In the genomic region with DNA sequence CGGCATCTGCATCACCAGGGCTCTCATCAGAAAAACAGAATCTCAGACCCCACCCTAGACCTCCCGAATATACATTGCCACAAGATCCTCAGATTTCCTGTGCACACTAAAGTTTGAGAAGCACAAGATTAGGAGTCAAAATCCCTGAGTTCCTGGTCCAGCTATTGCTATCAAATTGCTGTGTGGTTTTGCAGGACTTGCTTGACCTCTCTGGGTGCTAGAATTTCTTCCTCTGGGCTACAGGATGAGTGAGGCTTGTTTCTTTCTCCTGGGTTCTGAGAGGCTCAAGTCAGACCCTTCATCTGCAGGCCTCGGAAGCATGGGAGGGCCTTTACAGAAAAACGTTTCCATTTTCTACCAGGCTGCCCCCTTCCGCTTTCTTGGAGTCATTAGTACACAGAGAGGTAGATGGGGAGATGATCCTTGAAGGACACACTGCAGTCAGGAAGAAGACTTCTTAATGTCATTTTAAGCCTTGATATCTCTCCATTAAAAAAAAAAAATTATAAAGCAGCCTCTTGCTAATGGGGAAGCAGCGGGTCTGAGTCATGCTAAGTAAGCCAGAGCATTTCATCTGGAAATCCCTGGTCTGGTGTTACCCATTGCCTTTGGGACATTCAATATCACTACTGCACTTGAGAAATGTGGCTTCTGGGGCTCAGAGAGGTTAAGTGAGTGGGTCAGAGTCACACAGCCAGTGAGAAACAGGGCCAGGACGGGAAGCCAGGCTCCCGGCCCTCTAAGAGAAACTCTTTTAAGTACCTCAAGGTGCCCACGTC, we compare ENCODE assay signal across 21 cellular contexts.
DNase-seq lines count a peak whose midpoint lies in the region; ATAC-seq, FAIRE-seq and TF ChIP-seq lines count a peak whose summit lies in the region.
"Had no signal": no experiment of that assay in that cellular context is flagged by ENCODE, and none has a peak within 500 bp of the region (broad histone marks: within the 10 kb centered on the region; RNA-seq: fewer than 3 reads in every experiment).

No MANE protein-coding gene starts in this region.

- no peaks in the 10 kb centered on the region for H3K27me3 Mint-ChIP-seq in astrocyte (ENCODE audit: low read depth, unreplicated experiment)
- H3K27me3 Mint-ChIP-seq: CD4-positive, CD25-positive, alpha-beta regulatory T cell had no signal

- peaks cover 4% of the 10 kb centered on the region for H3K36me3 Mint-ChIP-seq in astrocyte (ENCODE audit: low read depth, unreplicated experiment)
- H3K36me3 Mint-ChIP-seq: CD4-positive, CD25-positive, alpha-beta regulatory T cell; WTC11 had no signal

- no peak overlapping the region for H3K4me3 ChIP-seq in GM23248
- H3K4me3 ChIP-seq in astrocyte (ENCODE audit: insufficient read depth, low read depth, low read length) = no peak overlapping the region
- H3K4me3 ChIP-seq in foreskin fibroblast (ENCODE audit: low read depth in 1 of 2, low read length in 2 of 2) = no peak overlapping the region
- no peak overlapping the region for H3K4me3 ChIP-seq in stomach smooth muscle (ENCODE audit: low read length in 2 of 2)
- H3K4me3 ChIP-seq: pancreas, upper lobe of left lung had no signal

- no peaks in the 10 kb centered on the region for H3K9me3 Mint-ChIP-seq in astrocyte (ENCODE audit: unreplicated experiment)
- H3K9me3 Mint-ChIP-seq: dendritic cell treated with granulocyte-macrophage colony-stimulating factor and Interleukin-4, amounts not matched to agents 40 ng/mL and 50 ng/mL, for 4 days; WTC11 had no signal

- DNase-seq in GM23248 (peak; percentile 54), astrocyte (ENCODE audit: low read depth) (peak; percentile 23), foreskin fibroblast (peak; percentile 61 to 80), Ammon's horn (ENCODE audit: low spot score) (no peak), C1 segment of cervical spinal cord (lab: John Stamatoyannopoulos, UW) (no peak)
- DNase-seq: activated CD8-positive, alpha-beta memory T cell treated with anti-CD3 and anti-CD28 coated beads for 24 hours; amniotic stem cell; CD4-positive, CD25-positive, alpha-beta regulatory T cell; DMS79 treated with DMSO at 0.1 percent for 48 hours; NCI-H1436 treated with DMSO at 0.1 percent for 48 hours; pancreas; small intestine; T-helper 17 cell; upper lobe of left lung had no signal

- H3K9ac ChIP-seq in GM23248 = no peak overlapping the region
- no peak overlapping the region for H3K9ac ChIP-seq in astrocyte (ENCODE audit: low read length)
- no peak overlapping the region for H3K9ac ChIP-seq in stomach smooth muscle (ENCODE audit: low read length in 2 of 2)

- no peaks in the 10 kb centered on the region for H3K9me2 ChIP-seq in GM23248 (ENCODE audit: insufficient read depth)

- H3K79me2 ChIP-seq in GM23248 (ENCODE audit: insufficient read depth) (no peaks in the 10 kb centered on the region), astrocyte (ENCODE audit: insufficient read depth, low read length) (no peaks in the 10 kb centered on the region)

- peak overlapping the region; percentile 21 for H3K4me3 Mint-ChIP-seq in astrocyte (ENCODE audit: unreplicated experiment)
- H3K4me3 Mint-ChIP-seq: CD4-positive, CD25-positive, alpha-beta regulatory T cell; dendritic cell treated with granulocyte-macrophage colony-stimulating factor and Interleukin-4, amounts not matched to agents 40 ng/mL and 50 ng/mL, for 4 days; T-helper 17 cell; WTC11 had no signal

- no peak for ATAC-seq in GM21528 (IDR thresholded peaks at IDR 0.05; ENCODE audit: low FRiP score, unreplicated experiment)
- no peak for ATAC-seq in GM18907 (IDR thresholded peaks at IDR 0.05; ENCODE audit: unreplicated experiment)
- ATAC-seq: left lobe of liver, T-helper 17 cell had no signal

- TF ChIP-seq CTCF in astrocyte (IDR thresholded peaks at IDR 0.05; ENCODE audit: insufficient read depth, low read depth, low read length) (no peak), foreskin fibroblast (IDR thresholded peaks at IDR 0.05; ENCODE audit: low read depth, low read length) (no peak)

- H3K4me1 ChIP-seq in GM23248 (ENCODE audit: insufficient read depth) = no peaks in the 10 kb centered on the region
- no peaks in the 10 kb centered on the region for H3K4me1 ChIP-seq in astrocyte (ENCODE audit: insufficient read depth, low read length)
- H3K4me1 ChIP-seq in stomach smooth muscle (ENCODE audit: control insufficient read depth, insufficient read depth, low read length) = peaks cover 37% of the 10 kb centered on the region

- no peak overlapping the region for H3K27ac Mint-ChIP-seq in astrocyte (ENCODE audit: unreplicated experiment)
- H3K27ac Mint-ChIP-seq: CD4-positive, CD25-positive, alpha-beta regulatory T cell; dendritic cell treated with granulocyte-macrophage colony-stimulating factor and Interleukin-4, amounts not matched to agents 40 ng/mL and 50 ng/mL, for 4 days; T-helper 17 cell; WTC11 had no signal

- 78 to 84% methylated on average over 9 of the region's 9 CpGs for WGBS in GM23248 (ENCODE audit: low coverage in 1 of 2, low lambda C conversion rate in 2 of 2, missing lambda C conversion rate in 2 of 2), 2 experiments

- no peaks in the 10 kb centered on the region for H3K36me3 ChIP-seq in GM23248 (ENCODE audit: low read depth)
- no peaks in the 10 kb centered on the region for H3K36me3 ChIP-seq in astrocyte (ENCODE audit: insufficient read depth, low read length)
- H3K36me3 ChIP-seq in stomach smooth muscle (ENCODE audit: control insufficient read depth in 2 of 2, insufficient read depth in 2 of 2, low read length in 2 of 2) = peaks cover 0 to under 1% of the 10 kb centered on the region in 2 donors
- H3K36me3 ChIP-seq: pancreas, upper lobe of left lung had no signal

- no peaks in the 10 kb centered on the region for H3K9me3 ChIP-seq in GM23248 (ENCODE audit: low read depth)
- H3K9me3 ChIP-seq in astrocyte (ENCODE audit: insufficient read depth, low read depth, low read length) = no peaks in the 10 kb centered on the region
- no peaks in the 10 kb centered on the region for H3K9me3 ChIP-seq in stomach smooth muscle (ENCODE audit: control insufficient read depth in 2 of 2, low read length in 2 of 2)
- H3K9me3 ChIP-seq: pancreas, upper lobe of left lung had no signal

- H3K4me2 ChIP-seq in GM23248 (ENCODE audit: unreplicated experiment) (no peak overlapping the region), astrocyte (ENCODE audit: low read length) (no peak overlapping the region)

- no peak overlapping the region for H3K27ac ChIP-seq in GM23248
- H3K27ac ChIP-seq in astrocyte (ENCODE audit: low read depth, low read length) = no peak overlapping the region
- peak overlapping the region; percentile 18 for H3K27ac ChIP-seq in stomach smooth muscle (ENCODE audit: low read length)
- H3K27ac ChIP-seq: pancreas, upper lobe of left lung had no signal

- H3K27me3 ChIP-seq in GM23248 (replicated peaks; ENCODE audit: insufficient read depth) = no peaks in the 10 kb centered on the region
- H3K27me3 ChIP-seq in astrocyte (ENCODE audit: insufficient read depth, low read length) = no peaks in the 10 kb centered on the region
- no peaks in the 10 kb centered on the region for H3K27me3 ChIP-seq in stomach smooth muscle (ENCODE audit: control insufficient read depth in 1 of 2, insufficient read depth in 2 of 2, low read length in 2 of 2)
- H3K27me3 ChIP-seq: pancreas, upper lobe of left lung had no signal

- in situ Hi-C loops in GM23248 (cut with MboI) = no loop called here

- FAIRE-seq in astrocyte (lab: Jason Lieb, UNC) = no peak
- FAIRE-seq: H1, pancreas, small intestine had no signal

- H2AFZ ChIP-seq in GM23248 = no peak overlapping the region
- no peak overlapping the region for H2AFZ ChIP-seq in astrocyte (ENCODE audit: low read depth, low read length)

- H3K4me1 Mint-ChIP-seq in astrocyte (ENCODE audit: low read depth, unreplicated experiment) = peaks cover 14% of the 10 kb centered on the region
- H3K4me1 Mint-ChIP-seq: CD4-positive, CD25-positive, alpha-beta regulatory T cell; T-helper 17 cell had no signal

- H4K20me1 ChIP-seq in GM23248 (ENCODE audit: insufficient read depth) = no peaks in the 10 kb centered on the region
- peaks cover 7% of the 10 kb centered on the region for H4K20me1 ChIP-seq in astrocyte (ENCODE audit: insufficient read depth, low read length)

- no peaks in the 10 kb centered on the region for H3F3A ChIP-seq in GM23248 (ENCODE audit: insufficient read depth)

Comparison
In these comparisons a context has a peak if more than half of its experiments do, and no peak if none do; other contexts are left out.
1. DNase-seq: peak in GM23248 (single experiment), astrocyte (single experiment) and foreskin fibroblast (2 of 2); none in Ammon's horn (single experiment) and C1 segment of cervical spinal cord (0 of 14).